Comparison of ENCODE assay signal across 1 cellular context in the genomic region with DNA sequence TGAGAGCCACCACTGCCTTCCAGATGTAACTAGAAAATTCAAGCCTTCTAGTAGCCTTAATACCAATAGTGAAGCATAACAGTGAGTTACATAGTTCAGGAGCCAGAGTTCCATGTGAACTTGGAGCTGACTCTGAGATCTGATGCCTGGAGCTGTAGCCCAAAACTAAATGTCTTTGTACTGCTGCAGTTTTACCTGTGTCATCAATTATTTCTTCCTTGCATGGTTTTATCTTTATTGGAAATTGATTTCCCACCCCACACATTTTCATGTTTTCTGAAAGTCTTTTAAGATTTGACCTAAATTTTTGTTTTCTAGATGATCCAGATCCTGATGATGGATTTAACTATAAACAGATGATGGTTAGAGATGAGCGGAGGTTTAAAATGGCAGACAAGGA.
TF ChIP-seq lines count a peak whose summit lies in the region.

No MANE protein-coding gene starts in this region.

TF ChIP-seq in GM12878, 131 proteins besides CTCF, POLR2A, EP300 and RAD21:
- TF ChIP-seq RB1 (IDR thresholded peaks at IDR 0.05; ENCODE audit: borderline replicate concordance) (no peak), POLR2AphosphoS5 (IDR thresholded peaks at IDR 0.05; ENCODE audit: low read length) (0 out of 2 replicates have a peak, but pooled peaks have one; percentile 28), FOXK2 (IDR thresholded peaks at IDR 0.05) (no peak), NBN (IDR thresholded peaks at IDR 0.05) (no peak)
- TF ChIP-seq, protein P1, sequence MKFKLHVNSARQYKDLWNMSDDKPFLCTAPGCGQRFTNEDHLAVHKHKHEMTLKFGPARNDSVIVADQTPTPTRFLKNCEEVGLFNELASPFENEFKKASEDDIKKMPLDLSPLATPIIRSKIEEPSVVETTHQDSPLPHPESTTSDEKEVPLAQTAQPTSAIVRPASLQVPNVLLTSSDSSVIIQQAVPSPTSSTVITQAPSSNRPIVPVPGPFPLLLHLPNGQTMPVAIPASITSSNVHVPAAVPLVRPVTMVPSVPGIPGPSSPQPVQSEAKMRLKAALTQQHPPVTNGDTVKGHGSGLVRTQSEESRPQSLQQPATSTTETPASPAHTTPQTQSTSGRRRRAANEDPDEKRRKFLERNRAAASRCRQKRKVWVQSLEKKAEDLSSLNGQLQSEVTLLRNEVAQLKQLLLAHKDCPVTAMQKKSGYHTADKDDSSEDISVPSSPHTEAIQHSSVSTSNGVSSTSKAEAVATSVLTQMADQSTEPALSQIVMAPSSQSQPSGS (IDR thresholded peaks at IDR 0.05; ENCODE audit: low read length) = no peak
